Comparison of ENCODE assay signal across 31 cellular contexts in genomic region chr5:80810425-80810824, GRCh38.
"Had no signal": no experiment of that assay in that cellular context is flagged by ENCODE, and none has a peak within 500 bp of the region (broad histone marks: within the 10 kb centered on the region; RNA-seq: fewer than 3 reads in every experiment).

No MANE protein-coding gene starts in this region.

- H3K4me3 Mint-ChIP-seq: memory B cell; naive thymus-derived CD8-positive, alpha-beta T cell; neural progenitor cell; stimulated activated naive B cell treated with anti-CD40 and anti-IgM and Interleukin-4, amounts not matched to agents 10 μg/mL and 1 μg/mL and 100 μg/mL, for 72 hours; T-helper 17 cell had no signal

- ATAC-seq: esophagus mucosa; naive thymus-derived CD8-positive, alpha-beta T cell; psoas muscle; stimulated activated naive B cell treated with anti-CD40 and anti-IgM and Interleukin-4, amounts not matched to agents 10 μg/mL and 1 μg/mL and 100 μg/mL, for 72 hours; T-helper 17 cell had no signal

- H3K9ac ChIP-seq: neural progenitor cell, parathyroid adenoma had no signal

- H3K79me2 ChIP-seq: parathyroid adenoma had no signal

- H3K27ac ChIP-seq: neural progenitor cell, parathyroid adenoma, psoas muscle, sigmoid colon, testis, WERI-Rb-1 had no signal

- H3K9me3 ChIP-seq: psoas muscle, sigmoid colon, testis had no signal

- H2AFZ ChIP-seq: neural progenitor cell, parathyroid adenoma had no signal

- H3K27ac Mint-ChIP-seq: memory B cell; neural progenitor cell; stimulated activated naive B cell treated with anti-CD40 and anti-IgM and Interleukin-4, amounts not matched to agents 10 μg/mL and 1 μg/mL and 100 μg/mL, for 72 hours; T-helper 17 cell had no signal

- H3K4me1 Mint-ChIP-seq: memory B cell; neural progenitor cell; stimulated activated naive B cell treated with anti-CD40 and anti-IgM and Interleukin-4, amounts not matched to agents 10 μg/mL and 1 μg/mL and 100 μg/mL, for 72 hours; T-helper 17 cell had no signal

- H3K4me2 ChIP-seq: neural progenitor cell, smooth muscle cell had no signal

- H3K4me3 ChIP-seq: neural progenitor cell, psoas muscle, sigmoid colon, smooth muscle cell, testis had no signal

- FAIRE-seq: urothelium cell line had no signal

- H3K27me3 Mint-ChIP-seq: memory B cell; naive thymus-derived CD8-positive, alpha-beta T cell; stimulated activated naive B cell treated with anti-CD40 and anti-IgM and Interleukin-4, amounts not matched to agents 10 μg/mL and 1 μg/mL and 100 μg/mL, for 72 hours; T-helper 17 cell had no signal

- H3K4me1 ChIP-seq: neural progenitor cell, parathyroid adenoma, psoas muscle, sigmoid colon, testis had no signal

- H3K9me3 Mint-ChIP-seq: memory B cell; naive thymus-derived CD8-positive, alpha-beta T cell; neural progenitor cell; stimulated activated naive B cell treated with anti-CD40 and anti-IgM and Interleukin-4, amounts not matched to agents 10 μg/mL and 1 μg/mL and 100 μg/mL, for 72 hours had no signal

- DNase-seq: activated CD8-positive, alpha-beta memory T cell treated with anti-CD3 and anti-CD28 coated beads, Interleukin-2, amount 50 U/mL, for 4 hours; activated effector memory CD4-positive, alpha-beta T cell treated with Interleukin-2 at 50 U/mL for 16 hours; activated naive CD4-positive, alpha-beta T cell treated with Interleukin-2 at 50 U/mL for 16 hours; activated T-cell treated with anti-CD3 and anti-CD28 coated beads, Interleukin-2, amount 50 U/mL, for 48 hours; amygdala; caudate nucleus; cortex of kidney; foreskin fibroblast; head of caudate nucleus; hippocampal formation; kidney; midbrain; naive thymus-derived CD8-positive, alpha-beta T cell; occipital lobe; psoas muscle; sigmoid colon; stimulated activated CD4-positive, alpha-beta T cell treated with anti-CD3 and anti-CD28 coated beads, Interleukin-1b, Interleukin-23, amount 100 ng/mL, for 48 hours; stimulated activated CD4-positive, alpha-beta T cell treated with anti-CD3 and anti-CD28 coated beads, Interleukin-4, amount 100 ng/mL, for 4 hours; stimulated activated CD8-positive, alpha-beta memory T cell treated with anti-CD3 and anti-CD28 coated beads, Interleukin-4, amount 100 ng/mL, for 48 hours; stimulated activated naive B cell treated with anti-CD40 and anti-IgM and Interleukin-4, amounts not matched to agents 10 μg/mL and 1 μg/mL and 100 μg/mL, for 72 hours; T-helper 17 cell; T1000; testis; trophoblast cell; WERI-Rb-1 had no signal

- H3K36me3 ChIP-seq: neural progenitor cell, WERI-Rb-1 had no signal

- H3K27me3 ChIP-seq: neural progenitor cell, sigmoid colon, testis had no signal
